ENCODE assay signal across 12 cellular contexts in the genomic region with DNA sequence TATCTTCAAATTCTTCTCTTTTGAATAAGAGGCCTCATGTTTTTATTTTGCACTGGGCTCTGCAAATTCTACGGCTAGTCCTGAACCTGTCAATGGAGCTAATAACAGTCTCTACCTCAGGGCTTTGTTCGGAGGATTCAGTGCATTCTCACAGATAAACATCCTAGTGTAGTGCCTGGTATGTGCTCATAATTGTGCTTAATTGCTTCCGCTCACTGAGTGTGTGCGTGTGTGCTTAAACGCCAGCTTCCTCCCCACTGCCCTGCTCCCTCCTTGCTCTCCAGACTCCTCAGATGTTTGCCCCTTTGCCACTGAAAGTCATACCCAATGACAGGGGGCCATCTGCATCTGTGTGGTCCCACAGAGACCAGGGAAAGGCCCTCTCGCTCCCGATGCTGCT. TPM values are rescaled to one million over a fixed set of nuclear protein-coding genes. Genes with fewer than 3 reads are reported as not detected.
DNase-seq lines count a peak whose midpoint lies in the region; ATAC-seq and TF ChIP-seq lines count a peak whose summit lies in the region.
"Had no signal": no experiment of that assay in that cellular context is flagged by ENCODE, and none has a peak within 500 bp of the region (broad histone marks: within the 10 kb centered on the region; RNA-seq: fewer than 3 reads in every experiment).

No MANE protein-coding gene starts in this region.

- H3K4me3 ChIP-seq in left ventricle myocardium inferior (no peak overlapping the region), upper lobe of left lung (no peak overlapping the region)
- H3K4me3 ChIP-seq: coronary artery had no signal

- H3K9me3 ChIP-seq in left ventricle myocardium inferior (replicated peaks) (no peaks in the 10 kb centered on the region), upper lobe of left lung (no peaks in the 10 kb centered on the region)

- H3K4me1 Mint-ChIP-seq in T-helper 2 cell treated with Interferon-gamma antibody and Interleukin-4, amounts not matched to agents 5 μg/mL and 100 μg/mL, for 36 hours (ENCODE audit: low read depth), result peaks cover 78% of the 10 kb centered on the region

- WGBS in upper lobe of left lung, 2 donors, result 57 to 65% methylated on average over 7 of the region's 7 CpGs

- H3K4me1 ChIP-seq in left ventricle myocardium inferior, result peaks cover 98% of the 10 kb centered on the region
- H3K4me1 ChIP-seq in upper lobe of left lung, result peaks cover 58 to 91% (median 81%) of the 10 kb centered on the region in 4 donors

- H3K9me3 Mint-ChIP-seq in T-helper 2 cell treated with Interferon-gamma antibody and Interleukin-4, amounts not matched to agents 5 μg/mL and 100 μg/mL, for 36 hours, result no peaks in the 10 kb centered on the region

- peak in 2 of 4 donors; percentile 2 to 66 for TF ChIP-seq EP300 in upper lobe of left lung (IDR thresholded peaks at IDR 0.05)

- DNase-seq in left ventricle myocardium inferior (no peak), Right ventricle myocardium inferior (ENCODE audit: missing footprints) (no peak), left lobe of liver (ENCODE audit: low spot score) (no peak), upper lobe of left lung (no peak), NK-92 (lab: John Stamatoyannopoulos, UW; ENCODE audit: unreplicated experiment) (no peak), middle frontal gyrus (ENCODE audit: extremely low spot score, low spot score) (no peak)
- no peak for DNase-seq in T-helper 2 cell treated with Interferon-gamma antibody and Interleukin-4, amounts not matched to agents 5 μg/mL and 100 μg/mL, for 36 hours (ENCODE audit: low spot score)
- DNase-seq: AML-193, glutamatergic neuron, NCI-H1092 had no signal

- H3K36me3 ChIP-seq in left ventricle myocardium inferior (peaks cover 6% of the 10 kb centered on the region), upper lobe of left lung (peaks cover 0 to 5% (median 0%) of the 10 kb centered on the region in 4 donors)

- ATAC-seq in Right ventricle myocardium inferior (no peak), left lobe of liver (peak; percentile 23), upper lobe of left lung (ENCODE audit: low FRiP score in 2 of 2) (no peak), HG02938 (IDR thresholded peaks at IDR 0.05; ENCODE audit: unreplicated experiment) (no peak)

- peak overlapping the region; percentile 67 for H3K4me3 Mint-ChIP-seq in T-helper 2 cell treated with Interferon-gamma antibody and Interleukin-4, amounts not matched to agents 5 μg/mL and 100 μg/mL, for 36 hours

- no peaks in the 10 kb centered on the region for H3K27me3 Mint-ChIP-seq in T-helper 2 cell treated with Interferon-gamma antibody and Interleukin-4, amounts not matched to agents 5 μg/mL and 100 μg/mL, for 36 hours (ENCODE audit: low read depth)

- no peaks in the 10 kb centered on the region for H3K27me3 ChIP-seq in left ventricle myocardium inferior (ENCODE audit: low read depth)
- H3K27me3 ChIP-seq in upper lobe of left lung, result no peaks in the 10 kb centered on the region

- H3K27ac ChIP-seq in left ventricle myocardium inferior (replicated peaks) (peak overlapping the region; percentile 98), upper lobe of left lung (peak overlapping the region; percentile 38 to 97 (median 69))

- peaks cover 61% of the 10 kb centered on the region for H3K36me3 Mint-ChIP-seq in T-helper 2 cell treated with Interferon-gamma antibody and Interleukin-4, amounts not matched to agents 5 μg/mL and 100 μg/mL, for 36 hours (ENCODE audit: low read depth)

- TF ChIP-seq CTCF in left ventricle myocardium inferior (IDR thresholded peaks at IDR 0.05; ENCODE audit: borderline replicate concordance) (no peak), upper lobe of left lung (IDR thresholded peaks at IDR 0.05) (no peak)

- TF ChIP-seq POLR2A in upper lobe of left lung (IDR thresholded peaks at IDR 0.05), result no peak

- H3K27ac Mint-ChIP-seq in T-helper 2 cell treated with Interferon-gamma antibody and Interleukin-4, amounts not matched to agents 5 μg/mL and 100 μg/mL, for 36 hours, result peak overlapping the region; percentile 96

- intact Hi-C loops in left ventricle myocardium inferior (cut with micrococcal nuclease), result no loop called here
- intact Hi-C loops in Right ventricle myocardium inferior (cut with DNase I), result no loop called here

RNA-seq across cellular contexts. Expression of gene GYPC, which starts 6.7 kb away (rescaled TPM):
- total RNA-seq in left ventricle myocardium inferior (98.8 TPM), Right ventricle myocardium inferior (121 TPM), left lobe of liver (4.3 TPM), upper lobe of left lung (100 to 1,000 TPM in 2 of 6 donors, 10 to 100 TPM in 4; 61.0 to 107 (median 77.5) TPM)

Comparison
In these comparisons a context has a peak if more than half of its experiments do, and no peak if none do; other contexts are left out.
1. RNA of gene GYPC, which starts 6.7 kb away (total RNA-seq): 121 TPM in Right ventricle myocardium inferior (single experiment), 98.8 TPM in left ventricle myocardium inferior (single experiment) and 61.0 to 107 TPM in upper lobe of left lung; 4.3 TPM in left lobe of liver (single experiment); every median in the first group is over 10 times any median in the second.